1 cellular context compared by ENCODE assay signal in genomic region chr11:31870609-31871309, GRCh38.
TF ChIP-seq lines count a peak whose summit lies in the region.

No MANE protein-coding gene starts in this region.

TF ChIP-seq in GM23338, 12 proteins besides CTCF, POLR2A, EP300 and RAD21 (continued from another document):
- no peak for TF ChIP-seq ZNF462 (CRISPR knock-in tag; IDR thresholded peaks at IDR 0.05)
- no peak for TF ChIP-seq REST (IDR thresholded peaks at IDR 0.05; ENCODE audit: unreplicated experiment)
